ENCODE assay signal across 7 cellular contexts in genomic region chr5:67206381-67207328, GRCh38. TPM values are rescaled to one million over a fixed set of nuclear protein-coding genes. Genes with fewer than 3 reads are reported as not detected.
DNase-seq lines count a peak whose midpoint lies in the region; ATAC-seq and TF ChIP-seq lines count a peak whose summit lies in the region.

No MANE protein-coding gene starts in this region.

- peak; percentile 75 for ATAC-seq in GM19452 (IDR thresholded peaks at IDR 0.05; ENCODE audit: unreplicated experiment)
- peak; percentile 82 for ATAC-seq in HG03442 (IDR thresholded peaks at IDR 0.05; ENCODE audit: unreplicated experiment)

- no peaks in the 10 kb centered on the region for H3K27me3 ChIP-seq in H7 (ENCODE audit: control insufficient read depth, insufficient read depth, low read length)

- H3K27ac Mint-ChIP-seq in progenitor cell of endocrine pancreas, result peak overlapping the region; percentile 67

- TF ChIP-seq CTCF in astrocyte of the cerebellum (IDR thresholded peaks at IDR 0.05; ENCODE audit: low read depth, low read length, missing control alignments) (no peak), progenitor cell of endocrine pancreas (IDR thresholded peaks at IDR 0.05; ENCODE audit: unreplicated experiment) (no peak)

- no peak overlapping the region for H3K4me3 Mint-ChIP-seq in progenitor cell of endocrine pancreas (ENCODE audit: low read depth)

- H3K9me3 Mint-ChIP-seq in progenitor cell of endocrine pancreas (ENCODE audit: low read depth), result no peaks in the 10 kb centered on the region

- peaks cover 26% of the 10 kb centered on the region for H3K4me1 Mint-ChIP-seq in progenitor cell of endocrine pancreas (ENCODE audit: low read depth)

- H3K27me3 Mint-ChIP-seq in progenitor cell of endocrine pancreas, result peaks cover 3% of the 10 kb centered on the region

- H3K36me3 Mint-ChIP-seq in progenitor cell of endocrine pancreas (ENCODE audit: insufficient read depth), result no peaks in the 10 kb centered on the region

- peak; percentile 33 to 99 (median 80) for DNase-seq in T-helper 2 cell
- DNase-seq in astrocyte of the cerebellum (ENCODE audit: low read depth), result peak; percentile 12
- no peak for DNase-seq in progenitor cell of endocrine pancreas (ENCODE audit: low spot score, unreplicated experiment)
- DNase-seq in nucleus accumbens (lab: John Stamatoyannopoulos, UW), result no peak
- no peak for DNase-seq in H7

- no peaks in the 10 kb centered on the region for H3K36me3 ChIP-seq in H7 (replicated peaks; ENCODE audit: control insufficient read depth, insufficient read depth, low read length)

- H3K4me3 ChIP-seq in astrocyte of the cerebellum (ENCODE audit: low read depth, low read length), result no peak overlapping the region
- H3K4me3 ChIP-seq in H7 (ENCODE audit: insufficient read depth, low read depth, low read length), result no peak overlapping the region

- in situ Hi-C loops in astrocyte of the cerebellum (cut with HindIII; ENCODE audit: low sequenced_read_pairs), result no loop called here

RNA-seq across cellular contexts. Expression of gene CD180, which starts 10.1 kb away (rescaled TPM):
- total RNA-seq in progenitor cell of endocrine pancreas, result not detected in 2 replicates
- not detected in 2 replicates for total RNA-seq in H7 (2014; rRNA removed; shearing (Covaris generic))

Comparison
In these comparisons a context has a peak if more than half of its experiments do, and no peak if none do; other contexts are left out.
1. DNase-seq: peak in T-helper 2 cell (5 of 5) and astrocyte of the cerebellum (single experiment); none in progenitor cell of endocrine pancreas (single experiment), nucleus accumbens (0 of 56) and H7 (single experiment).